28 cellular contexts compared by ENCODE assay signal in genomic region chr5:61827445-61827975, GRCh38.
"Had no signal": no experiment of that assay in that cellular context is flagged by ENCODE, and none has a peak within 500 bp of the region (broad histone marks: within the 10 kb centered on the region; RNA-seq: fewer than 3 reads in every experiment).

No MANE protein-coding gene starts in this region.

- H3K9me3 Mint-ChIP-seq: activated CD4-positive, alpha-beta memory T cell treated with anti-CD3 and anti-CD28 coated beads, Interleukin-2, amount 10 ng/mL, durations not matched to agents 7 days and 5 days; activated CD4-positive, alpha-beta T cell treated with anti-CD3 and anti-CD28 coated beads, Interleukin-2, amount 10 ng/mL, durations not matched to agents 7 days and 5 days; activated naive CD4-positive, alpha-beta T cell treated with anti-CD3 and anti-CD28 coated beads, Interleukin-2, amount 10 ng/mL, durations not matched to agents 7 days and 5 days; activated naive CD4-positive, alpha-beta T cell treated with anti-CD3 and anti-CD28 coated beads, Interleukin-2, amount 50 U/mL, for 72 hours; activated naive CD8-positive, alpha-beta T cell treated with anti-CD3 and anti-CD28 coated beads, Interleukin-2, amount 10 ng/mL, durations not matched to agents 7 days and 5 days; activated T-cell treated with anti-CD3 and anti-CD28 coated beads, Interleukin-2, amount 50 U/mL, for 24 hours; activated T-cell treated with anti-CD3 and anti-CD28 coated beads, Interleukin-2, amount 50 U/mL, for 72 hours; dendritic cell treated with granulocyte-macrophage colony-stimulating factor and Interleukin-4, amounts not matched to agents 40 ng/mL and 50 ng/mL, for 4 days; endodermal cell had no signal

- H3K4me3 Mint-ChIP-seq: activated CD4-positive, alpha-beta memory T cell treated with anti-CD3 and anti-CD28 coated beads, Interleukin-2, amount 10 ng/mL, durations not matched to agents 7 days and 5 days; activated CD4-positive, alpha-beta T cell treated with anti-CD3 and anti-CD28 coated beads, Interleukin-2, amount 10 ng/mL, durations not matched to agents 7 days and 5 days; activated naive CD4-positive, alpha-beta T cell treated with anti-CD3 and anti-CD28 coated beads, Interleukin-2, amount 10 ng/mL, durations not matched to agents 7 days and 5 days; activated naive CD8-positive, alpha-beta T cell treated with anti-CD3 and anti-CD28 coated beads, Interleukin-2, amount 10 ng/mL, durations not matched to agents 7 days and 5 days; activated T-cell treated with anti-CD3 and anti-CD28 coated beads, Interleukin-2, amount 50 U/mL, for 24 hours; activated T-cell treated with anti-CD3 and anti-CD28 coated beads, Interleukin-2, amount 50 U/mL, for 72 hours; central memory CD8-positive, alpha-beta T cell; dendritic cell treated with granulocyte-macrophage colony-stimulating factor and Interleukin-4, amounts not matched to agents 40 ng/mL and 50 ng/mL, for 4 days; endodermal cell had no signal

- H3K4me1 ChIP-seq: gastroesophageal sphincter, heart right ventricle had no signal

- DNase-seq: activated CD4-positive, alpha-beta memory T cell treated with anti-CD3 and anti-CD28 coated beads, Interleukin-2, amount 10 ng/mL, durations not matched to agents 7 days and 5 days; activated CD4-positive, alpha-beta T cell treated with anti-CD3 and anti-CD28 coated beads for 1 hour; activated CD4-positive, alpha-beta T cell treated with anti-CD3 and anti-CD28 coated beads for 4 hours; activated CD4-positive, alpha-beta T cell treated with anti-CD3 and anti-CD28 coated beads, Interleukin-2, amount 10 ng/mL, durations not matched to agents 7 days and 5 days; activated CD4-positive, alpha-beta T cell treated with anti-CD3 and anti-CD28 coated beads, Interleukin-2, amount 50 U/mL, for 4 hours; activated CD8-positive, alpha-beta memory T cell treated with anti-CD3 and anti-CD28 coated beads, Interleukin-2, amount 50 U/mL, for 48 hours; activated gamma-delta T cell; activated naive CD4-positive, alpha-beta T cell; activated naive CD4-positive, alpha-beta T cell treated with anti-CD3 and anti-CD28 coated beads, Interleukin-2, amount 10 ng/mL, durations not matched to agents 7 days and 5 days; activated naive CD8-positive, alpha-beta T cell treated with anti-CD3 and anti-CD28 coated beads, Interleukin-2, amount 10 ng/mL, durations not matched to agents 7 days and 5 days; activated T-cell treated with anti-CD3 and anti-CD28 coated beads for 4 hours; activated T-cell treated with anti-CD3 and anti-CD28 coated beads, Interleukin-2, amount 50 U/mL, for 24 hours; activated T-cell treated with anti-CD3 and anti-CD28 coated beads, Interleukin-2, amount 50 U/mL, for 72 hours; amygdala; aorta; brain microvascular endothelial cell; dorsolateral prefrontal cortex; effector memory CD4-positive, alpha-beta T cell; endodermal cell; foreskin melanocyte; heart right ventricle; T-helper 2 cell had no signal

- FAIRE-seq: bronchial epithelial cell had no signal

- H3K27me3 ChIP-seq: brain microvascular endothelial cell, dorsolateral prefrontal cortex, gastroesophageal sphincter had no signal

- H3K4me1 Mint-ChIP-seq: activated CD4-positive, alpha-beta memory T cell treated with anti-CD3 and anti-CD28 coated beads, Interleukin-2, amount 10 ng/mL, durations not matched to agents 7 days and 5 days; activated CD4-positive, alpha-beta T cell treated with anti-CD3 and anti-CD28 coated beads, Interleukin-2, amount 10 ng/mL, durations not matched to agents 7 days and 5 days; activated naive CD4-positive, alpha-beta T cell treated with anti-CD3 and anti-CD28 coated beads, Interleukin-2, amount 10 ng/mL, durations not matched to agents 7 days and 5 days; central memory CD8-positive, alpha-beta T cell had no signal

- H3K36me3 Mint-ChIP-seq: activated naive CD4-positive, alpha-beta T cell treated with anti-CD3 and anti-CD28 coated beads, Interleukin-2, amount 10 ng/mL, durations not matched to agents 7 days and 5 days; activated naive CD4-positive, alpha-beta T cell treated with anti-CD3 and anti-CD28 coated beads, Interleukin-2, amount 50 U/mL, for 72 hours; activated naive CD8-positive, alpha-beta T cell treated with anti-CD3 and anti-CD28 coated beads, Interleukin-2, amount 10 ng/mL, durations not matched to agents 7 days and 5 days had no signal

- H3K27me3 Mint-ChIP-seq: activated CD4-positive, alpha-beta memory T cell treated with anti-CD3 and anti-CD28 coated beads, Interleukin-2, amount 10 ng/mL, durations not matched to agents 7 days and 5 days; activated CD4-positive, alpha-beta T cell treated with anti-CD3 and anti-CD28 coated beads, Interleukin-2, amount 10 ng/mL, durations not matched to agents 7 days and 5 days; activated naive CD4-positive, alpha-beta T cell treated with anti-CD3 and anti-CD28 coated beads, Interleukin-2, amount 10 ng/mL, durations not matched to agents 7 days and 5 days; activated T-cell treated with anti-CD3 and anti-CD28 coated beads, Interleukin-2, amount 50 U/mL, for 24 hours; dendritic cell treated with granulocyte-macrophage colony-stimulating factor and Interleukin-4, amounts not matched to agents 40 ng/mL and 50 ng/mL, for 4 days had no signal

- H3K27ac ChIP-seq: brain microvascular endothelial cell, coronary artery, dorsolateral prefrontal cortex, gastroesophageal sphincter, heart right ventricle had no signal

- H3K9me3 ChIP-seq: gastroesophageal sphincter, heart right ventricle had no signal

- H3K4me3 ChIP-seq: coronary artery, dorsolateral prefrontal cortex, gastroesophageal sphincter, heart right ventricle had no signal

- H3K27ac Mint-ChIP-seq: activated CD4-positive, alpha-beta memory T cell treated with anti-CD3 and anti-CD28 coated beads, Interleukin-2, amount 10 ng/mL, durations not matched to agents 7 days and 5 days; activated CD4-positive, alpha-beta T cell treated with anti-CD3 and anti-CD28 coated beads, Interleukin-2, amount 10 ng/mL, durations not matched to agents 7 days and 5 days; activated naive CD4-positive, alpha-beta T cell treated with anti-CD3 and anti-CD28 coated beads, Interleukin-2, amount 10 ng/mL, durations not matched to agents 7 days and 5 days; activated naive CD4-positive, alpha-beta T cell treated with anti-CD3 and anti-CD28 coated beads, Interleukin-2, amount 50 U/mL, for 72 hours; activated naive CD8-positive, alpha-beta T cell treated with anti-CD3 and anti-CD28 coated beads, Interleukin-2, amount 10 ng/mL, durations not matched to agents 7 days and 5 days; activated T-cell treated with anti-CD3 and anti-CD28 coated beads, Interleukin-2, amount 50 U/mL, for 24 hours; activated T-cell treated with anti-CD3 and anti-CD28 coated beads, Interleukin-2, amount 50 U/mL, for 72 hours; dendritic cell treated with granulocyte-macrophage colony-stimulating factor and Interleukin-4, amounts not matched to agents 40 ng/mL and 50 ng/mL, for 4 days; endodermal cell had no signal

- H3K36me3 ChIP-seq: brain microvascular endothelial cell, gastroesophageal sphincter, heart right ventricle had no signal
